In the genomic region with DNA sequence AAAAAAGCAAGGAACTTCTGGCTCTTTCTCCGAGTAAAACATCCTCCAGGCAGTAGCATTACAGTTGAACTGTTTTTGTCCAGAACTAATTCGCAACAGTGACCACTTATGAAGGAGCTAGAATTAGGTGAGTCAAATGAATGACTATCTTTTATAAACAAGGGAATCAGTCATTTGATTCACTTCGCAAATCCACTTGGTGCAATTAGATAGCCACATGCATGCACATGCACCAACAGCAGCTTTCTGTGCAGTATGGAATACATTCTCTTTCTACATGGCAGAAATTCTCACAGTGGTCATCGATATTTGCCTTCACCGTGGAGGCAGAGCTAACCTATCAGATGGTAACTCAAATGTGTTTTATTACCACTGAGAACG, we compare ENCODE assay signal across 9 cellular contexts.
DNase-seq lines count a peak whose midpoint lies in the region; ATAC-seq and TF ChIP-seq lines count a peak whose summit lies in the region.
"Had no signal": no experiment of that assay in that cellular context is flagged by ENCODE, and none has a peak within 500 bp of the region (broad histone marks: within the 10 kb centered on the region; RNA-seq: fewer than 3 reads in every experiment).

No MANE protein-coding gene starts in this region.

- TF ChIP-seq CTCF in DND-41 (IDR thresholded peaks at IDR 0.05; ENCODE audit: borderline replicate concordance, extremely low read depth, low read length, poor library complexity, severe bottlenecking): no peak
- no peak for TF ChIP-seq CTCF in MM.1S (IDR thresholded peaks at IDR 0.05; ENCODE audit: low read length)
- no peak for TF ChIP-seq CTCF in psoas muscle (IDR thresholded peaks at IDR 0.05)

- 19 to 24% (median 19%) methylated on average over 6 of the region's 6 CpGs for WGBS in psoas muscle, 3 donors

- H3K36me3 ChIP-seq in DND-41 (ENCODE audit: insufficient read depth, low read length) (peaks cover 92% of the 10 kb centered on the region), MM.1S (replicated peaks; ENCODE audit: insufficient read depth, low read length) (no peaks in the 10 kb centered on the region; the same call in 1 of the 2 replicates), endocrine pancreas (ENCODE audit: control insufficient read depth, insufficient read depth, low read length) (no peaks in the 10 kb centered on the region), psoas muscle (ENCODE audit: insufficient read depth in 1 of 2, low read depth in 1 of 2) (no peaks in the 10 kb centered on the region)

- H3K27me3 ChIP-seq in DND-41 (ENCODE audit: insufficient read depth, low read length, poor library complexity) (no peaks in the 10 kb centered on the region), MM.1S (replicated peaks; ENCODE audit: insufficient read depth, low read length) (no peaks in the 10 kb centered on the region), endocrine pancreas (ENCODE audit: control insufficient read depth, insufficient read depth, low read length) (no peaks in the 10 kb centered on the region), psoas muscle (ENCODE audit: insufficient read depth in 3 of 3, low read length in 2 of 3) (no peaks in the 10 kb centered on the region)

- H3F3A ChIP-seq in MM.1S (ENCODE audit: insufficient read depth, low read length): peaks cover 42% of the 10 kb centered on the region

- H3K27ac ChIP-seq in DND-41 (ENCODE audit: low read length): peak overlapping the region; percentile 61
- peak overlapping the region; percentile 69; the same call in 1 of the 2 replicates for H3K27ac ChIP-seq in MM.1S (ENCODE audit: low read length)
- peak overlapping the region; percentile 80 for H3K27ac ChIP-seq in psoas muscle

- H3K9me3 ChIP-seq in DND-41 (ENCODE audit: insufficient read depth, low read length, severe bottlenecking) (no peaks in the 10 kb centered on the region), MM.1S (replicated peaks; ENCODE audit: insufficient read depth, low read length) (no peaks in the 10 kb centered on the region), endocrine pancreas (ENCODE audit: control insufficient read depth, low read length) (no peaks in the 10 kb centered on the region), psoas muscle (no peaks in the 10 kb centered on the region)

- H3K79me2 ChIP-seq in DND-41 (ENCODE audit: insufficient read depth, low read length) (peaks cover 99% of the 10 kb centered on the region), MM.1S (ENCODE audit: low read length) (peaks cover 81% of the 10 kb centered on the region)

- no peak overlapping the region for H3K4me2 ChIP-seq in DND-41 (ENCODE audit: insufficient read depth, low read length)
- peak overlapping the region; percentile 68; the same call in 1 of the 2 replicates for H3K4me2 ChIP-seq in MM.1S (ENCODE audit: low read depth, low read length)
- H3K4me2 ChIP-seq: smooth muscle cell had no signal

- no peak for DNase-seq in DND-41
- DNase-seq in MM.1S: no peak
- DNase-seq in psoas muscle: no peak
- no peak for DNase-seq in activated CD4-positive, CD25-positive, alpha-beta regulatory T cell treated with anti-CD3 and anti-CD28 coated beads, Interleukin-2, amount 50 U/mL, for 72 hours
- no peak for DNase-seq in activated gamma-delta T cell (lab: John Stamatoyannopoulos, UW)

- ATAC-seq in DND-41 (ENCODE audit: insufficient read depth, low read depth) (peak; percentile 11; the same call in 1 of the 3 replicates), psoas muscle (no peak), HG03139 (IDR thresholded peaks at IDR 0.05; ENCODE audit: unreplicated experiment) (no peak), GM19397 (IDR thresholded peaks at IDR 0.05; ENCODE audit: unreplicated experiment) (no peak)

- no peak overlapping the region for H3K9ac ChIP-seq in DND-41 (ENCODE audit: low read depth, low read length)
- no peak overlapping the region for H3K9ac ChIP-seq in MM.1S (ENCODE audit: low read length)
- H3K9ac ChIP-seq in endocrine pancreas (ENCODE audit: control insufficient read depth, insufficient read depth, low read length): peak overlapping the region; percentile 71

- intact Hi-C loops in psoas muscle (cut with DNase I): no loop called here

- peaks cover 22% of the 10 kb centered on the region for H4K20me1 ChIP-seq in DND-41 (ENCODE audit: insufficient read depth, low read length)
- no peaks in the 10 kb centered on the region for H4K20me1 ChIP-seq in MM.1S (ENCODE audit: insufficient read depth, low read length)

- peaks cover 34% of the 10 kb centered on the region for H3K4me1 ChIP-seq in DND-41 (ENCODE audit: insufficient read depth, low read length)
- H3K4me1 ChIP-seq in MM.1S (ENCODE audit: low read length): peaks cover 48% of the 10 kb centered on the region
- peaks cover 2% of the 10 kb centered on the region for H3K4me1 ChIP-seq in endocrine pancreas (ENCODE audit: control insufficient read depth, insufficient read depth, low read length)
- H3K4me1 ChIP-seq in psoas muscle: no peaks in the 10 kb centered on the region

- H3K4me3 ChIP-seq in DND-41 (ENCODE audit: low read depth in 1 of 2, low read length in 2 of 2) (no peak overlapping the region), MM.1S (ENCODE audit: low read length) (no peak overlapping the region), endocrine pancreas (ENCODE audit: control insufficient read depth, insufficient read depth, low read length) (peak overlapping the region; percentile 87), psoas muscle (peak overlapping the region; percentile 69)
- H3K4me3 ChIP-seq: smooth muscle cell had no signal

- no peaks in the 10 kb centered on the region for H3K9me2 ChIP-seq in MM.1S (replicated peaks; ENCODE audit: insufficient read depth, low read length)

- H2AFZ ChIP-seq in DND-41 (ENCODE audit: low read depth, low read length): no peak overlapping the region
- H2AFZ ChIP-seq in MM.1S (ENCODE audit: low read length): no peak overlapping the region

Comparison
In these comparisons a context has a peak if more than half of its experiments do, and no peak if none do; other contexts are left out.
1. H3K4me3 ChIP-seq: peak in endocrine pancreas (single experiment) and psoas muscle (single experiment); none in DND-41 (0 of 2) and MM.1S (single experiment).
2. Peak in every context shown above with its lines, with median percentiles within 50 percentile points of each other: H3K27ac ChIP-seq.